ENCODE assay signal across 1 cellular context in the genomic region with DNA sequence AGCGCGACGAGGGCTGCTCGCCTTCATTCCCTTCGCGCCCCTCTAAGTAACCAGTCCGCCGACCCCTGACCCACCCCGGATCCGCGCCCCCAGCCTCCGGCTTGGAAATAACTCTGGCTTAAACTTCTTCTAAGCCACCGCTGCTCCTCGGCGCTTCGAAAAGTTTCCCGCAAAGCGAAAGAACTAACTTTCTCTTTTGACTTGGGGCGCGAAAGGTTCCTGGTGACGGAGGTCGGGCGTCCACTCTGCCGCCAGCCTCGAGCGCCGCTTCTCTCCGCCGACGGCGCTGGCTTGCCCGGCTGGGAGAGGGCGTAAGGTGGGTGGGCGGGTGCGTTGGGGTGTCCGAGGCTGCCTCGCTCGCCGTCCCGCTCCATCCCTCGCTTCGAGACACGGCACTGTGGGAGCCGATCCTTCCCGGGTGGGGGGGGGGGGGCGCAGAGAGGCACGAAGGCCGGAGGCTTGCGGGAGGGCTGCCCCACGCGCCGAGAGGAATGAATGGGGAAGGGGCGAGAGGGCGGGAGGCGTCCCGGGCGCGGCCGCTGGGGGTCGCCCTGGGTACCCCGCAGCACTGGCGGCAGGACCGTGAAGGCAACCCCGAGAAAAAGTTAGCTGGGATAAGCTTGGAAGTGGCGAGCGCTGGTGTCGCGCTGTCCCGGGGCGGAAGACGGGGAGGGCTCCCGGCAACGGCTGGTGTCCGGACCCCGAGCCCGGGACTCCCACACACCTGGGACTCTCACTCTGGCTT.
TF ChIP-seq lines count a peak whose summit lies in the region.

No MANE protein-coding gene starts in this region.

TF ChIP-seq in HepG2, 621 proteins besides CTCF, POLR2A, EP300 and RAD21 (continued from another document):
- TF ChIP-seq, protein P1, sequence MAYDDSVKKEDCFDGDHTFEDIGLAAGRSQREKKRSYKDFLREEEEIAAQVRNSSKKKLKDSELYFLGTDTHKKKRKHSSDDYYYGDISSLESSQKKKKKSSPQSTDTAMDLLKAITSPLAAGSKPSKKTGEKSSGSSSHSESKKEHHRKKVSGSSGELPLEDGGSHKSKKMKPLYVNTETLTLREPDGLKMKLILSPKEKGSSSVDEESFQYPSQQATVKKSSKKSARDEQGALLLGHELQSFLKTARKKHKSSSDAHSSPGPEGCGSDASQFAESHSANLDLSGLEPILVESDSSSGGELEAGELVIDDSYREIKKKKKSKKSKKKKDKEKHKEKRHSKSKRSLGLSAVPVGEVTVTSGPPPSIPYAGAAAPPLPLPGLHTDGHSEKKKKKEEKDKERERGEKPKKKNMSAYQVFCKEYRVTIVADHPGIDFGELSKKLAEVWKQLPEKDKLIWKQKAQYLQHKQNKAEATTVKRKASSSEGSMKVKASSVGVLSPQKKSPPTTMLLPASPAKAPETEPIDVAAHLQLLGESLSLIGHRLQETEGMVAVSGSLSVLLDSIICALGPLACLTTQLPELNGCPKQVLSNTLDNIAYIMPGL (CRISPR knock-in tag; IDR thresholded peaks at IDR 0.05; ENCODE audit: borderline replicate concordance in 1 of 2, low read depth in 1 of 2): peak; percentile 80 to 86; a peak in 3 of 4 replicates
- TF ChIP-seq, protein P2, sequence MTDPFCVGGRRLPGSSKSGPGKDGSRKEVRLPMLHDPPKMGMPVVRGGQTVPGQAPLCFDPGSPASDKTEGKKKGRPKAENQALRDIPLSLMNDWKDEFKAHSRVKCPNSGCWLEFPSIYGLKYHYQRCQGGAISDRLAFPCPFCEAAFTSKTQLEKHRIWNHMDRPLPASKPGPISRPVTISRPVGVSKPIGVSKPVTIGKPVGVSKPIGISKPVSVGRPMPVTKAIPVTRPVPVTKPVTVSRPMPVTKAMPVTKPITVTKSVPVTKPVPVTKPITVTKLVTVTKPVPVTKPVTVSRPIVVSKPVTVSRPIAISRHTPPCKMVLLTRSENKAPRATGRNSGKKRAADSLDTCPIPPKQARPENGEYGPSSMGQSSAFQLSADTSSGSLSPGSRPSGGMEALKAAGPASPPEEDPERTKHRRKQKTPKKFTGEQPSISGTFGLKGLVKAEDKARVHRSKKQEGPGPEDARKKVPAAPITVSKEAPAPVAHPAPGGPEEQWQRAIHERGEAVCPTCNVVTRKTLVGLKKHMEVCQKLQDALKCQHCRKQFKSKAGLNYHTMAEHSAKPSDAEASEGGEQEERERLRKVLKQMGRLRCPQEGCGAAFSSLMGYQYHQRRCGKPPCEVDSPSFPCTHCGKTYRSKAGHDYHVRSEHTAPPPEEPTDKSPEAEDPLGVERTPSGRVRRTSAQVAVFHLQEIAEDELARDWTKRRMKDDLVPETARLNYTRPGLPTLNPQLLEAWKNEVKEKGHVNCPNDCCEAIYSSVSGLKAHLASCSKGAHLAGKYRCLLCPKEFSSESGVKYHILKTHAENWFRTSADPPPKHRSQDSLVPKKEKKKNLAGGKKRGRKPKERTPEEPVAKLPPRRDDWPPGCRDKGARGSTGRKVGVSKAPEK (CRISPR knock-in tag; IDR thresholded peaks at IDR 0.05; ENCODE audit: borderline replicate concordance): peak; percentile 26; the same call in 1 of the 2 replicates
- TF ChIP-seq HNRNPLL (IDR thresholded peaks at IDR 0.05; ENCODE audit: low read depth, low read length, poor library complexity, severe bottlenecking) (peak; percentile 86), ZNF350 (CRISPR knock-in tag; IDR thresholded peaks at IDR 0.05; ENCODE audit: borderline replicate concordance, low read depth) (peak; percentile 38; the same call in 1 of the 2 replicates), ZNF747 (CRISPR knock-in tag; IDR thresholded peaks at IDR 0.05; ENCODE audit: borderline replicate concordance) (peak; percentile 70; the same call in 1 of the 2 replicates), CBX5 (CRISPR knock-in tag; IDR thresholded peaks at IDR 0.05; ENCODE audit: borderline replicate concordance) (no peak), ZKSCAN8 (CRISPR knock-in tag; IDR thresholded peaks at IDR 0.05; ENCODE audit: borderline replicate concordance) (no peak), SALL1 (CRISPR knock-in tag; IDR thresholded peaks at IDR 0.05) (no peak; the same call in 1 of the 2 replicates), CHCHD3 (CRISPR knock-in tag; IDR thresholded peaks at IDR 0.05) (0 out of 2 replicates have a peak, but pooled peaks have one; percentile 5), FOXA3 (CRISPR knock-in tag; IDR thresholded peaks at IDR 0.05) (0 out of 2 replicates have a peak, but pooled peaks have one; percentile 12), HOXA3 (CRISPR knock-in tag; IDR thresholded peaks at IDR 0.05) (peak; percentile 65), TBX2 (CRISPR knock-in tag; IDR thresholded peaks at IDR 0.05; ENCODE audit: borderline replicate concordance) (peak; percentile 54; the same call in 1 of the 2 replicates), ZNF138 (CRISPR knock-in tag; IDR thresholded peaks at IDR 0.05; ENCODE audit: low read depth) (0 out of 2 replicates have a peak, but pooled peaks have one; percentile 28), ZNF12 (CRISPR knock-in tag; IDR thresholded peaks at IDR 0.05) (peak; percentile 12; the same call in 1 of the 2 replicates), STAG1 (CRISPR knock-in tag; IDR thresholded peaks at IDR 0.05) (peak; percentile 43), ZNF768 (CRISPR knock-in tag; IDR thresholded peaks at IDR 0.05) (peak; percentile 35; the same call in 1 of the 2 replicates), MED13 (CRISPR knock-in tag; IDR thresholded peaks at IDR 0.05) (no peak), KLF9 (CRISPR knock-in tag; IDR thresholded peaks at IDR 0.05; ENCODE audit: low read depth) (0 out of 2 replicates have a peak, but pooled peaks have one; percentile 12), ZNF430 (CRISPR knock-in tag; IDR thresholded peaks at IDR 0.05) (0 out of 2 replicates have a peak, but pooled peaks have one; percentile 19), PAX8 (CRISPR knock-in tag; IDR thresholded peaks at IDR 0.05; ENCODE audit: borderline replicate concordance) (no peak), CBFB (CRISPR knock-in tag; IDR thresholded peaks at IDR 0.05) (peak; percentile 33; the same call in 1 of the 2 replicates), RXRB (CRISPR knock-in tag; IDR thresholded peaks at IDR 0.05; ENCODE audit: borderline replicate concordance) (0 out of 2 replicates have a peak, but pooled peaks have one; percentile 10), ZNF205 (CRISPR knock-in tag; IDR thresholded peaks at IDR 0.05) (no peak), TP53 (CRISPR knock-in tag; conservative IDR thresholded peaks at IDR 0.05) (0 out of 2 replicates have a peak, but pooled peaks have one; percentile 11), ZFP90 (CRISPR knock-in tag; IDR thresholded peaks at IDR 0.05; ENCODE audit: borderline replicate concordance) (peak; percentile 33; the same call in 1 of the 2 replicates)
- TF ChIP-seq, protein P3, sequence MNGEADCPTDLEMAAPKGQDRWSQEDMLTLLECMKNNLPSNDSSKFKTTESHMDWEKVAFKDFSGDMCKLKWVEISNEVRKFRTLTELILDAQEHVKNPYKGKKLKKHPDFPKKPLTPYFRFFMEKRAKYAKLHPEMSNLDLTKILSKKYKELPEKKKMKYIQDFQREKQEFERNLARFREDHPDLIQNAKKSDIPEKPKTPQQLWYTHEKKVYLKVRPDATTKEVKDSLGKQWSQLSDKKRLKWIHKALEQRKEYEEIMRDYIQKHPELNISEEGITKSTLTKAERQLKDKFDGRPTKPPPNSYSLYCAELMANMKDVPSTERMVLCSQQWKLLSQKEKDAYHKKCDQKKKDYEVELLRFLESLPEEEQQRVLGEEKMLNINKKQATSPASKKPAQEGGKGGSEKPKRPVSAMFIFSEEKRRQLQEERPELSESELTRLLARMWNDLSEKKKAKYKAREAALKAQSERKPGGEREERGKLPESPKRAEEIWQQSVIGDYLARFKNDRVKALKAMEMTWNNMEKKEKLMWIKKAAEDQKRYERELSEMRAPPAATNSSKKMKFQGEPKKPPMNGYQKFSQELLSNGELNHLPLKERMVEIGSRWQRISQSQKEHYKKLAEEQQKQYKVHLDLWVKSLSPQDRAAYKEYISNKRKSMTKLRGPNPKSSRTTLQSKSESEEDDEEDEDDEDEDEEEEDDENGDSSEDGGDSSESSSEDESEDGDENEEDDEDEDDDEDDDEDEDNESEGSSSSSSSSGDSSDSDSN (CRISPR knock-in tag; IDR thresholded peaks at IDR 0.05): peak; percentile 72
- TF ChIP-seq, protein P4, sequence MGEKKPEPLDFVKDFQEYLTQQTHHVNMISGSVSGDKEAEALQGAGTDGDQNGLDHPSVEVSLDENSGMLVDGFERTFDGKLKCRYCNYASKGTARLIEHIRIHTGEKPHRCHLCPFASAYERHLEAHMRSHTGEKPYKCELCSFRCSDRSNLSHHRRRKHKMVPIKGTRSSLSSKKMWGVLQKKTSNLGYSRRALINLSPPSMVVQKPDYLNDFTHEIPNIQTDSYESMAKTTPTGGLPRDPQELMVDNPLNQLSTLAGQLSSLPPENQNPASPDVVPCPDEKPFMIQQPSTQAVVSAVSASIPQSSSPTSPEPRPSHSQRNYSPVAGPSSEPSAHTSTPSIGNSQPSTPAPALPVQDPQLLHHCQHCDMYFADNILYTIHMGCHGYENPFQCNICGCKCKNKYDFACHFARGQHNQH (CRISPR knock-in tag; IDR thresholded peaks at IDR 0.05): 0 out of 2 replicates have a peak, but pooled peaks have one; percentile 16
- TF ChIP-seq, protein P5, sequence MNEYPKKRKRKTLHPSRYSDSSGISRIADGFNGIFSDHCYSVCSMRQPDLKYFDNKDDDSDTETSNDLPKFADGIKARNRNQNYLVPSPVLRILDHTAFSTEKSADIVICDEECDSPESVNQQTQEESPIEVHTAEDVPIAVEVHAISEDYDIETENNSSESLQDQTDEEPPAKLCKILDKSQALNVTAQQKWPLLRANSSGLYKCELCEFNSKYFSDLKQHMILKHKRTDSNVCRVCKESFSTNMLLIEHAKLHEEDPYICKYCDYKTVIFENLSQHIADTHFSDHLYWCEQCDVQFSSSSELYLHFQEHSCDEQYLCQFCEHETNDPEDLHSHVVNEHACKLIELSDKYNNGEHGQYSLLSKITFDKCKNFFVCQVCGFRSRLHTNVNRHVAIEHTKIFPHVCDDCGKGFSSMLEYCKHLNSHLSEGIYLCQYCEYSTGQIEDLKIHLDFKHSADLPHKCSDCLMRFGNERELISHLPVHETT (CRISPR knock-in tag; conservative IDR thresholded peaks at IDR 0.05): no peak
- TF ChIP-seq, protein P6, sequence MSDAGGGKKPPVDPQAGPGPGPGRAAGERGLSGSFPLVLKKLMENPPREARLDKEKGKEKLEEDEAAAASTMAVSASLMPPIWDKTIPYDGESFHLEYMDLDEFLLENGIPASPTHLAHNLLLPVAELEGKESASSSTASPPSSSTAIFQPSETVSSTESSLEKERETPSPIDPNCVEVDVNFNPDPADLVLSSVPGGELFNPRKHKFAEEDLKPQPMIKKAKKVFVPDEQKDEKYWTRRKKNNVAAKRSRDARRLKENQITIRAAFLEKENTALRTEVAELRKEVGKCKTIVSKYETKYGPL (CRISPR knock-in tag; IDR thresholded peaks at IDR 0.05): no peak
- TF ChIP-seq, protein P7, sequence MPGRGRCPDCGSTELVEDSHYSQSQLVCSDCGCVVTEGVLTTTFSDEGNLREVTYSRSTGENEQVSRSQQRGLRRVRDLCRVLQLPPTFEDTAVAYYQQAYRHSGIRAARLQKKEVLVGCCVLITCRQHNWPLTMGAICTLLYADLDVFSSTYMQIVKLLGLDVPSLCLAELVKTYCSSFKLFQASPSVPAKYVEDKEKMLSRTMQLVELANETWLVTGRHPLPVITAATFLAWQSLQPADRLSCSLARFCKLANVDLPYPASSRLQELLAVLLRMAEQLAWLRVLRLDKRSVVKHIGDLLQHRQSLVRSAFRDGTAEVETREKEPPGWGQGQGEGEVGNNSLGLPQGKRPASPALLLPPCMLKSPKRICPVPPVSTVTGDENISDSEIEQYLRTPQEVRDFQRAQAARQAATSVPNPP (CRISPR knock-in tag; IDR thresholded peaks at IDR 0.05): peak; percentile 12; the same call in 1 of the 2 replicates
- TF ChIP-seq, protein P8, sequence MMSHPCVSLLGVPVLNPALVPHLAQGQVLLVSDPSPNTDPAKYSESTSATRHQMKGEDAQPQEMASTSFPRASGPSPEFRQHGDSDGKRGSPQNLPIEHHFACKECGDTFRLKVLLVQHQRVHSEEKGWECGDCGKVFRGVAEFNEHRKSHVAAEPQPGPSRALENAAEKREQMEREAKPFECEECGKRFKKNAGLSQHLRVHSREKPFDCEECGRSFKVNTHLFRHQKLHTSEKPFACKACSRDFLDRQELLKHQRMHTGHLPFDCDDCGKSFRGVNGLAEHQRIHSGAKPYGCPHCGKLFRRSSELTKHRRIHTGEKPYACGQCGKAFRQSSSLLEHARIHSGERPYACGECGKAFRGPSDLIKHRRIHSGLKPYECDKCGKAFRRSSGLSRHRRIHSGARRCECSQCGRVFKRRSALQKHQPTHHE (CRISPR knock-in tag; IDR thresholded peaks at IDR 0.05; ENCODE audit: borderline replicate concordance): 0 out of 2 replicates have a peak, but pooled peaks have one; percentile 28
- TF ChIP-seq, protein P9, sequence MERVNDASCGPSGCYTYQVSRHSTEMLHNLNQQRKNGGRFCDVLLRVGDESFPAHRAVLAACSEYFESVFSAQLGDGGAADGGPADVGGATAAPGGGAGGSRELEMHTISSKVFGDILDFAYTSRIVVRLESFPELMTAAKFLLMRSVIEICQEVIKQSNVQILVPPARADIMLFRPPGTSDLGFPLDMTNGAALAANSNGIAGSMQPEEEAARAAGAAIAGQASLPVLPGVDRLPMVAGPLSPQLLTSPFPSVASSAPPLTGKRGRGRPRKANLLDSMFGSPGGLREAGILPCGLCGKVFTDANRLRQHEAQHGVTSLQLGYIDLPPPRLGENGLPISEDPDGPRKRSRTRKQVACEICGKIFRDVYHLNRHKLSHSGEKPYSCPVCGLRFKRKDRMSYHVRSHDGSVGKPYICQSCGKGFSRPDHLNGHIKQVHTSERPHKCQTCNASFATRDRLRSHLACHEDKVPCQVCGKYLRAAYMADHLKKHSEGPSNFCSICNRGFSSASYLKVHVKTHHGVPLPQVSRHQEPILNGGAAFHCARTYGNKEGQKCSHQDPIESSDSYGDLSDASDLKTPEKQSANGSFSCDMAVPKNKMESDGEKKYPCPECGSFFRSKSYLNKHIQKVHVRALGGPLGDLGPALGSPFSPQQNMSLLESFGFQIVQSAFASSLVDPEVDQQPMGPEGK (CRISPR knock-in tag; IDR thresholded peaks at IDR 0.05): peak; percentile 50; the same call in 1 of the 2 replicates
